Comparison of ENCODE assay signal across 12 cellular contexts in the genomic region with DNA sequence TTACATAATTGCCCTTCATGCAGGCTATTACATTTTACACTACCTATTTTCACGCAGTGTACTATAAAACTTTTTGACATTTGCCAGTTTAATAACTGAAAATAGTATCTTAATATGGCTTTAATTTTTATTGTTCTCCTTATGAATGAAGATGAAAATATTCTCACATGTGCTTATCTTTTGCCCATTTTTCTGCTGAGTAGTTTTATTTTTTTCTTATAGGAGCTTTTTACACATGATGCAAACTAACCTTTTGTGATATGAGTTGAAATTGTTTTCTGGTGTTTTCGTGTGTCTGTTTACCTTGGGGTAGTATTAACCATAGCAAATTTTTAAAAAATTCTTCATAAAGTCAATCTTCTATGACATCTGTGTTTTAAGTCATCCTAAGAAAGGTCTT. TPM values are rescaled to one million over a fixed set of nuclear protein-coding genes. Genes with fewer than 3 reads are reported as not detected.
"Had no signal": no experiment of that assay in that cellular context is flagged by ENCODE, and none has a peak within 500 bp of the region (broad histone marks: within the 10 kb centered on the region; RNA-seq: fewer than 3 reads in every experiment).

No MANE protein-coding gene starts in this region.

- ATAC-seq: GM23338, HCT116 had no signal

- H2AFZ ChIP-seq: GM23248, GM23338 had no signal

- H3K9me3 ChIP-seq: HAP-1 had no signal

- FAIRE-seq: H1, H54 had no signal

- DNase-seq: GM23248, GOT3, H7, H9, HCEC 1CT, HFFc6 had no signal

- H3K4me2 ChIP-seq: GM23338 had no signal

- H3K27ac ChIP-seq: GM23248 had no signal

- H3K4me3 ChIP-seq: GM23248, GM23338, HAP-1 had no signal

- H3K9ac ChIP-seq: GM23248 had no signal

- H3K4me1 ChIP-seq: HAP-1 had no signal

- H3K36me3 ChIP-seq: HAP-1 had no signal

RNA-seq across cellular contexts. Expression of a gene that starts 26.3 kb away (rescaled TPM):
- total RNA-seq: GM23248, GM23338, H1, H4, H7, H9, HFFc6 had no signal
- polyA plus RNA-seq: GM23248, GM23338, H1 had no signal

RNA-seq across cellular contexts. Expression of a gene that starts 38.5 kb away (rescaled TPM):
- total RNA-seq: GM23248, HFFc6 had no signal
- polyA plus RNA-seq: GM23248 had no signal

RNA-seq across cellular contexts. Expression of a gene that starts 51.5 kb away (rescaled TPM):
- total RNA-seq: GM23248, GM23338, H1, H4, H7, H9, HFFc6 had no signal
- polyA plus RNA-seq: GM23248, GM23338, H1 had no signal
